In the genomic region with DNA sequence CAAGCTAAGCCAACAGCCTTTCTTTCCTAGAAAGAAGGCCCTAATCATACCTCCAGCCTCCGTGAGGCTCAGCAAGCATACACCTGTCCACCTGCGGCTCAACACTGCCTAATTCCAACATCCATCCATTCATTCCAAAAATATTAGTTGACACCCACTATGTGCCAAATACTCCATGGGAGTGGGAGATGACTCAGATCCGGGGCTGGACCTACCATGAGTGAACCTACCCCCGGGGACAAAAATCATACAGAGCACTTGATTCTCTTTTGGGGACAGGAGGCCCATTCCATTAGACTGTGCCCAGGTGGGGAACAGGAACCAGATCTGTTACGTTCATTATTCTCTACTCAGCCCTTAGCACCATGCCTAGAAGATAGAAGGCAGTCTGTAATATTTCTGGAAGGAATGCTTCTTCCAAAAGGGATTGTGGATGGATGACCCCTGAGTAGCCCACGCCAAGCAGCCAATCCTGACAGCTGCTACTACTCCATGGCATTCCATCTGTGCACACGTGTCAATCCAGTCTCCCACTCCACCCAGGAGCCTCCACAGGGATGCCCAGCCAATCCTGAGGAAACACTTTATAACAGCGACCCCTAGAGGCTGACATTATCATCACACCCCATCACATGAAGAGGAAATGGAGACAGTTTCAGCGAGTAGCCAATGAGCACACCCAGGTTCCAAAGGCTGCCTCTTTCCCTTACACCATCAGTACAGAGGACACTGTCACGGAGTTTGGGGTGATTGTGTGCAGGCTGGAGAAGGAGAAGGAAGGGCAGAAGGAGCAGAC, we compare ENCODE assay signal across 8 cellular contexts.
A peak's percentile ranks its signal among the peaks of the same experiment; 100 is the strongest.
DNase-seq lines count a peak whose midpoint lies in the region; ATAC-seq and TF ChIP-seq lines count a peak whose summit lies in the region.

No MANE protein-coding gene starts in this region.

- TF ChIP-seq CTCF in DND-41 (IDR thresholded peaks at IDR 0.05; ENCODE audit: borderline replicate concordance, extremely low read depth, low read length, poor library complexity, severe bottlenecking) (peak; percentile 71), HEK293 (tag by site-specific recombination; IDR thresholded peaks at IDR 0.05) (peak; percentile 76), PC-9 (conservative IDR thresholded peaks at IDR 0.05) (peak; percentile 77), foreskin keratinocyte (conservative IDR thresholded peaks at IDR 0.05) (peak; percentile 88)

- H3K9ac ChIP-seq in DND-41 (ENCODE audit: low read depth, low read length), result no peak overlapping the region

- H3K27me3 ChIP-seq in DND-41 (ENCODE audit: insufficient read depth, low read length, poor library complexity), result peaks cover 5% of the 10 kb centered on the region
- peaks cover 94% of the 10 kb centered on the region for H3K27me3 ChIP-seq in PC-9 (ENCODE audit: insufficient read depth, low read depth)
- no peaks in the 10 kb centered on the region for H3K27me3 ChIP-seq in foreskin keratinocyte

- no peaks in the 10 kb centered on the region for H3F3A ChIP-seq in PC-9 (ENCODE audit: insufficient read depth, low read depth)

- intact Hi-C loops in PC-9 (cut with micrococcal nuclease; ENCODE audit: unreplicated experiment), result no loop called here
- intact Hi-C loops in left ventricle myocardium superior (cut with micrococcal nuclease), result no loop called here

- H4K20me1 ChIP-seq in DND-41 (ENCODE audit: insufficient read depth, low read length) (no peaks in the 10 kb centered on the region), PC-9 (ENCODE audit: insufficient read depth) (no peaks in the 10 kb centered on the region)

- H2AFZ ChIP-seq in DND-41 (ENCODE audit: low read depth, low read length) (no peak overlapping the region), PC-9 (no peak overlapping the region)

- H3K4me2 ChIP-seq in DND-41 (ENCODE audit: insufficient read depth, low read length) (no peak overlapping the region), PC-9 (no peak overlapping the region)

- CTCF ChIA-PET in HEK293 (lab: Yijun Ruan, JAX), result interaction anchor here (0.6 to 0.8 kb wide), 7 partner anchors 12 to 534 kb away, joined by 3 read pairs; no protein-coding TSS in a partner anchor
- CTCF ChIA-PET in PC-9 (lab: Charles Lee), result no interaction called here

- no peak overlapping the region for H3K4me3 ChIP-seq in DND-41 (ENCODE audit: low read depth in 1 of 2, low read length in 2 of 2)
- H3K4me3 ChIP-seq in HEK293 (ENCODE audit: low read depth, low read length), result no peak overlapping the region
- no peak overlapping the region for H3K4me3 ChIP-seq in PC-9

- H3K79me2 ChIP-seq in DND-41 (ENCODE audit: insufficient read depth, low read length) (no peaks in the 10 kb centered on the region), PC-9 (ENCODE audit: low read depth) (no peaks in the 10 kb centered on the region)

- H3K36me3 ChIP-seq in DND-41 (ENCODE audit: insufficient read depth, low read length), result no peaks in the 10 kb centered on the region
- no peaks in the 10 kb centered on the region for H3K36me3 ChIP-seq in HEK293 (ENCODE audit: control insufficient read depth in 2 of 2, insufficient read depth in 1 of 2, low read length in 2 of 2)
- H3K36me3 ChIP-seq in PC-9 (ENCODE audit: low read depth), result no peaks in the 10 kb centered on the region

- no peaks in the 10 kb centered on the region for H3K9me2 ChIP-seq in PC-9 (ENCODE audit: insufficient read depth)

- no TSS peak for BruUV-seq in PC-9 (replicated peaks; lab: Mats Ljungman, UMichigan)

- H3K9me3 ChIP-seq in DND-41 (ENCODE audit: insufficient read depth, low read length, severe bottlenecking) (no peaks in the 10 kb centered on the region), HEK293 (ENCODE audit: control insufficient read depth, insufficient read depth, low read depth, low read length) (no peaks in the 10 kb centered on the region), PC-9 (ENCODE audit: insufficient read depth, low read depth) (no peaks in the 10 kb centered on the region)

- POLR2A ChIA-PET in HEK293 (lab: Yijun Ruan, JAX), result interaction anchor here (0.6 kb wide), 1 partner anchor 91 kb away, joined by 4 read pairs; no protein-coding TSS in a partner anchor
- POLR2A ChIA-PET in PC-9 (lab: Charles Lee; ENCODE audit: unreplicated experiment), result no interaction called here

- ATAC-seq in DND-41 (ENCODE audit: insufficient read depth, low read depth) (peak; percentile 40; the same call in 2 of the 3 replicates), foreskin keratinocyte (peak; percentile 4), GM21737 (IDR thresholded peaks at IDR 0.05; ENCODE audit: unreplicated experiment) (no peak), left ventricle myocardium superior (no peak), GM21717 (IDR thresholded peaks at IDR 0.05; ENCODE audit: unreplicated experiment) (no peak)

- H3K27ac ChIP-seq in DND-41 (ENCODE audit: low read length) (no peak overlapping the region), HEK293 (ENCODE audit: extremely low read depth, low read depth, low read length) (no peak overlapping the region), PC-9 (no peak overlapping the region), foreskin keratinocyte (no peak overlapping the region)

- DNase-seq in DND-41, result peak; percentile 11
- peak in 1 of 2 experiments; percentile 12 for DNase-seq in PC-9
- DNase-seq in foreskin keratinocyte, result peak; percentile 63 to 83
- DNase-seq in LoVo (ENCODE audit: low spot score), result no peak
- DNase-seq in left ventricle myocardium superior, result no peak

- H3K4me1 ChIP-seq in DND-41 (ENCODE audit: insufficient read depth, low read length), result no peaks in the 10 kb centered on the region
- H3K4me1 ChIP-seq in HEK293 (ENCODE audit: control insufficient read depth, insufficient read depth, low read length), result peaks cover 5% of the 10 kb centered on the region; the same call in 1 of the 2 replicates
- H3K4me1 ChIP-seq in PC-9 (replicated peaks; ENCODE audit: insufficient read depth), result no peaks in the 10 kb centered on the region
- peaks cover 27% of the 10 kb centered on the region for H3K4me1 ChIP-seq in foreskin keratinocyte

TF ChIP-seq in HEK293, 187 proteins besides CTCF, POLR2A, EP300 and RAD21:
- TF ChIP-seq ZNF16 (tag by site-specific recombination; IDR thresholded peaks at IDR 0.05; ENCODE audit: low read depth), result no peak
- TF ChIP-seq ZNF658 (tag by site-specific recombination; IDR thresholded peaks at IDR 0.05), result no peak
- TF ChIP-seq IKZF3 (tag by site-specific recombination; IDR thresholded peaks at IDR 0.05), result peak; percentile 97
- TF ChIP-seq, protein P1, sequence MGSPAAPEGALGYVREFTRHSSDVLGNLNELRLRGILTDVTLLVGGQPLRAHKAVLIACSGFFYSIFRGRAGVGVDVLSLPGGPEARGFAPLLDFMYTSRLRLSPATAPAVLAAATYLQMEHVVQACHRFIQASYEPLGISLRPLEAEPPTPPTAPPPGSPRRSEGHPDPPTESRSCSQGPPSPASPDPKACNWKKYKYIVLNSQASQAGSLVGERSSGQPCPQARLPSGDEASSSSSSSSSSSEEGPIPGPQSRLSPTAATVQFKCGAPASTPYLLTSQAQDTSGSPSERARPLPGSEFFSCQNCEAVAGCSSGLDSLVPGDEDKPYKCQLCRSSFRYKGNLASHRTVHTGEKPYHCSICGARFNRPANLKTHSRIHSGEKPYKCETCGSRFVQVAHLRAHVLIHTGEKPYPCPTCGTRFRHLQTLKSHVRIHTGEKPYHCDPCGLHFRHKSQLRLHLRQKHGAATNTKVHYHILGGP (tag by site-specific recombination; IDR thresholded peaks at IDR 0.05), result no peak
- 0 out of 2 replicates have a peak, but pooled peaks have one; percentile 40 for TF ChIP-seq ZNF2 (tag by site-specific recombination; IDR thresholded peaks at IDR 0.05)
- peak; percentile 28; the same call in 1 of the 2 replicates for TF ChIP-seq ZFHX2 (tag by site-specific recombination; conservative IDR thresholded peaks at IDR 0.05)
- TF ChIP-seq ZNF654 (tag by site-specific recombination; IDR thresholded peaks at IDR 0.05; ENCODE audit: low read depth), result peak; percentile 71
- TF ChIP-seq ZSCAN30 (tag by site-specific recombination; IDR thresholded peaks at IDR 0.05), result 0 out of 2 replicates have a peak, but pooled peaks have one; percentile 29
- TF ChIP-seq, protein P2, sequence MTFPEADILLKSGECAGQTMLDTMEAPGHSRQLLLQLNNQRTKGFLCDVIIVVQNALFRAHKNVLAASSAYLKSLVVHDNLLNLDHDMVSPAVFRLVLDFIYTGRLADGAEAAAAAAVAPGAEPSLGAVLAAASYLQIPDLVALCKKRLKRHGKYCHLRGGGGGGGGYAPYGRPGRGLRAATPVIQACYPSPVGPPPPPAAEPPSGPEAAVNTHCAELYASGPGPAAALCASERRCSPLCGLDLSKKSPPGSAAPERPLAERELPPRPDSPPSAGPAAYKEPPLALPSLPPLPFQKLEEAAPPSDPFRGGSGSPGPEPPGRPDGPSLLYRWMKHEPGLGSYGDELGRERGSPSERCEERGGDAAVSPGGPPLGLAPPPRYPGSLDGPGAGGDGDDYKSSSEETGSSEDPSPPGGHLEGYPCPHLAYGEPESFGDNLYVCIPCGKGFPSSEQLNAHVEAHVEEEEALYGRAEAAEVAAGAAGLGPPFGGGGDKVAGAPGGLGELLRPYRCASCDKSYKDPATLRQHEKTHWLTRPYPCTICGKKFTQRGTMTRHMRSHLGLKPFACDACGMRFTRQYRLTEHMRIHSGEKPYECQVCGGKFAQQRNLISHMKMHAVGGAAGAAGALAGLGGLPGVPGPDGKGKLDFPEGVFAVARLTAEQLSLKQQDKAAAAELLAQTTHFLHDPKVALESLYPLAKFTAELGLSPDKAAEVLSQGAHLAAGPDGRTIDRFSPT (tag by site-specific recombination; IDR thresholded peaks at IDR 0.05), result no peak
- no peak for TF ChIP-seq ZNF473 (tag by site-specific recombination; IDR thresholded peaks at IDR 0.05)
- TF ChIP-seq, protein P3, sequence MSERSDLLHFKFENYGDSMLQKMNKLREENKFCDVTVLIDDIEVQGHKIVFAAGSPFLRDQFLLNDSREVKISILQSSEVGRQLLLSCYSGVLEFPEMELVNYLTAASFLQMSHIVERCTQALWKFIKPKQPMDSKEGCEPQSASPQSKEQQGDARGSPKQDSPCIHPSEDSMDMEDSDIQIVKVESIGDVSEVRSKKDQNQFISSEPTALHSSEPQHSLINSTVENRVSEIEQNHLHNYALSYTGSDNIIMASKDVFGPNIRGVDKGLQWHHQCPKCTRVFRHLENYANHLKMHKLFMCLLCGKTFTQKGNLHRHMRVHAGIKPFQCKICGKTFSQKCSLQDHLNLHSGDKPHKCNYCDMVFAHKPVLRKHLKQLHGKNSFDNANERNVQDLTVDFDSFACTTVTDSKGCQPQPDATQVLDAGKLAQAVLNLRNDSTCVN (tag by site-specific recombination; optimal IDR thresholded peaks at IDR 0.05), result no peak

Comparison
In these comparisons a context has a peak if more than half of its experiments do, and no peak if none do; other contexts are left out.
1. ATAC-seq: peak in DND-41 (single experiment) and foreskin keratinocyte (single experiment); none in GM21737 (single experiment), left ventricle myocardium superior (single experiment) and GM21717 (single experiment).
2. DNase-seq: peak in DND-41 (single experiment) and foreskin keratinocyte (2 of 2); none in LoVo (single experiment) and left ventricle myocardium superior (single experiment).
3. Peak in every context shown above with its lines, with median percentiles within 50 percentile points of each other: CTCF ChIP-seq.